Comparison of ENCODE assay signal across 22 cellular contexts in genomic region chr3:124168271-124168670, GRCh38.
DNase-seq lines count a peak whose midpoint lies in the region; ATAC-seq, FAIRE-seq and TF ChIP-seq lines count a peak whose summit lies in the region.
"Had no signal": no experiment of that assay in that cellular context is flagged by ENCODE, and none has a peak within 500 bp of the region (broad histone marks: within the 10 kb centered on the region; RNA-seq: fewer than 3 reads in every experiment).

No MANE protein-coding gene starts in this region.

- DNase-seq in Right ventricle myocardium superior: no peak
- DNase-seq in left ventricle myocardium inferior: no peak
- peak; percentile 9 for DNase-seq in bronchial epithelial cell (ENCODE audit: low read depth)
- no peak for DNase-seq in left ventricle myocardium superior
- DNase-seq in glomerular visceral epithelial cell (ENCODE audit: extremely low spot score): no peak
- DNase-seq in GDM1 (lab: John Stamatoyannopoulos, UW): no peak
- DNase-seq: activated CD4-positive, alpha-beta T cell treated with anti-CD3 and anti-CD28 coated beads for 4 hours; cerebellar nuclear complex; foreskin fibroblast; HCEC 1CT; MV-4-11; natural killer cell; NCI-H187 treated with DMSO at 0.1 percent for 48 hours; pancreas; RPMI8226; stimulated activated CD4-positive, alpha-beta T cell treated with anti-CD3 and anti-CD28 coated beads, Interleukin-2, amount 100 ng/mL, for 24 hours; stimulated activated naive CD4-positive, alpha-beta T cell treated with Interleukin-2 at 50 U/mL for 16 hours had no signal

- H3K4me3 ChIP-seq in left ventricle myocardium inferior (no peak overlapping the region), bronchial epithelial cell (ENCODE audit: low read depth, low read length) (no peak overlapping the region)
- H3K4me3 ChIP-seq: pancreas had no signal

- ATAC-seq in Right ventricle myocardium superior (ENCODE audit: poor library complexity): peak; percentile 15
- ATAC-seq in left ventricle myocardium superior: peak; percentile 80
- no peak for ATAC-seq in HG03460 (IDR thresholded peaks at IDR 0.05; ENCODE audit: unreplicated experiment)
- ATAC-seq in HG02623 (IDR thresholded peaks at IDR 0.05; ENCODE audit: unreplicated experiment): no peak
- ATAC-seq: natural killer cell had no signal

- H3K4me1 ChIP-seq in left ventricle myocardium inferior: peaks cover 5% of the 10 kb centered on the region

- H3K36me3 ChIP-seq in left ventricle myocardium inferior (no peaks in the 10 kb centered on the region), bronchial epithelial cell (ENCODE audit: control insufficient read depth, insufficient read depth, low read length) (no peaks in the 10 kb centered on the region)
- H3K36me3 ChIP-seq: pancreas had no signal

- TF ChIP-seq CTCF in left ventricle myocardium inferior (IDR thresholded peaks at IDR 0.05; ENCODE audit: borderline replicate concordance): no peak
- TF ChIP-seq CTCF in bronchial epithelial cell (IDR thresholded peaks at IDR 0.05; ENCODE audit: insufficient read depth, low read length, severe bottlenecking): no peak

- H3K9me3 ChIP-seq in left ventricle myocardium inferior (replicated peaks): no peaks in the 10 kb centered on the region
- H3K9me3 ChIP-seq: pancreas had no signal

- H3K27ac ChIP-seq in left ventricle myocardium inferior (replicated peaks): no peak overlapping the region
- H3K27ac ChIP-seq: C4-2B, HL-60, pancreas had no signal

- H3K27me3 ChIP-seq in left ventricle myocardium inferior (ENCODE audit: low read depth) (no peaks in the 10 kb centered on the region), bronchial epithelial cell (ENCODE audit: control insufficient read depth, insufficient read depth, low read length) (peaks cover 3% of the 10 kb centered on the region)
- H3K27me3 ChIP-seq: pancreas had no signal

- no peak for FAIRE-seq in bronchial epithelial cell (lab: Jason Lieb, UNC)
- FAIRE-seq: GM12892, pancreas had no signal

- intact Hi-C loops in Right ventricle myocardium superior (cut with DNase I) (no loop called here), left ventricle myocardium inferior (cut with micrococcal nuclease) (no loop called here), left ventricle myocardium superior (cut with micrococcal nuclease) (no loop called here)

Comparison
In these comparisons a context has a peak if more than half of its experiments do, and no peak if none do; other contexts are left out.
1. ATAC-seq: peak in Right ventricle myocardium superior (single experiment) and left ventricle myocardium superior (single experiment); none in HG03460 (single experiment) and HG02623 (single experiment).